Comparison of ENCODE assay signal across 8 cellular contexts in the genomic region with DNA sequence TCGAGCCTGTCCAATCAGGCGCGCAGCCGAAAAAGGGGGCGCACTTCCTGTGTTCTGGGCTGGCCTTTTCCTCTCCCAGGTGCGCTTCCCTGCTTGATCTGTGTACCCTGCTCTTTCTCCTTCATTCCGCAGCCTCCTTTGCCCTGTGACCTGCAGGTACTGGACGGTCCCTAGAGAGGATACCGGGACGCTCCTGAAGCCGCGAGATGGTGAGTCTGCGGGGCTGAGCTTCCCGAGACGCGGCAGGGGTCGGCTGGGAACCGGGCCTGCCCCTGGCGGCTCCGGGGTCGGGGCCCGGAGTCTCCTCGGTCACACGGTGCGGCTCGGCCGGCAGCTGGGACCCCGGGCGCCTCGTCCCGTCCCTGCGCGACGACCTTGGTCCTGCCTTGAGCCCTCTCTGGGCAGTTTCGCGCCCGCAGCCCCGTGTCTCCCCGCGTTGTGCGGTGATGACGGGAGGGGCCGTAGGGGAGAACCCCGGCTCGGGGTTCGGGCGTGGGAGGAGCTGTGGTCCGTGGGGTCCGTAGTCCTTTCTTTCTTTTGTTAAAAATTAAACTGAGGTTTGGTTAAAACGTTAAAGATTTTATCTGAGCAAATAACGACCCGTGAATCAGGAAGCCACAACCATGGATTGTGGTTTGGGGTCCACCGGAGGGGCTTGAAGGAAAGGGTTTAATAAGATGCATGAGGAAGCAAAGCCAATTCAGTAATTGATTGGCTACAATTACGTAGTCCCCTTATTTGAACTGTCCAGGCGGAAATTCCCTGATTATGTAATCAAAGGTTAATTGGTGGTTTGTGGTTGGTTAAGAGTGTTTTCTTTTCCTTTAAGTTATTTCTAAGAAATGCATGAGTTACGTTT.
DNase-seq lines count a peak whose midpoint lies in the region; ATAC-seq and TF ChIP-seq lines count a peak whose summit lies in the region.

No MANE protein-coding gene starts in this region.

- TF ChIP-seq POLR2A in uterus (IDR thresholded peaks at IDR 0.05): peak in 1 of 2 donors; percentile 7

- H3K27me3 ChIP-seq in uterus: no peaks in the 10 kb centered on the region

- DNase-seq in AG08396 (ENCODE audit: low spot score): peak; percentile 81
- DNase-seq in RPMI7951 (ENCODE audit: low read depth): peak; percentile 35
- DNase-seq in activated naive CD4-positive, alpha-beta T cell treated with anti-CD3 and anti-CD28 coated beads for 36 hours: peak; percentile 93
- peak; percentile 88 for DNase-seq in cardiac septum (ENCODE audit: low spot score)
- DNase-seq in progenitor cell of endocrine pancreas (ENCODE audit: low spot score, unreplicated experiment): peak; percentile 82
- DNase-seq in uterus: peak; percentile 81 to 84

- ATAC-seq in GM18861 (IDR thresholded peaks at IDR 0.05; ENCODE audit: unreplicated experiment): peak; percentile 37
- peak; percentile 25 for ATAC-seq in HG03060 (IDR thresholded peaks at IDR 0.05; ENCODE audit: low read depth, unreplicated experiment)

- H3K9me3 ChIP-seq in uterus: no peaks in the 10 kb centered on the region

- intact Hi-C loops in activated naive CD4-positive, alpha-beta T cell treated with anti-CD3 and anti-CD28 coated beads for 36 hours (cut with micrococcal nuclease): loop anchor here (1.0 to 10.0 kb wide), 8 partner anchors 13 to 626 kb away; a partner anchor contains a TSS
- intact Hi-C loops in cardiac septum (cut with DNase I): loop anchor here (10.0 kb wide), 1 partner anchor 196 kb away; a partner anchor contains a TSS
- intact Hi-C loops in uterus (cut with DNase I; ENCODE audit: low total_unique reads): no loop called here

- peak overlapping the region; percentile 17 to 56 for H3K27ac ChIP-seq in uterus

- H3K4me1 ChIP-seq in uterus: no peaks in the 10 kb centered on the region

- peak; percentile 31 for TF ChIP-seq CTCF in progenitor cell of endocrine pancreas (IDR thresholded peaks at IDR 0.05; ENCODE audit: unreplicated experiment)
- no peak for TF ChIP-seq CTCF in uterus (IDR thresholded peaks at IDR 0.05)

- H3K4me1 Mint-ChIP-seq in activated naive CD4-positive, alpha-beta T cell treated with anti-CD3 and anti-CD28 coated beads for 36 hours (ENCODE audit: low read depth): peaks cover 27% of the 10 kb centered on the region
- peaks cover 10% of the 10 kb centered on the region for H3K4me1 Mint-ChIP-seq in progenitor cell of endocrine pancreas (ENCODE audit: low read depth)

- H3K36me3 Mint-ChIP-seq in activated naive CD4-positive, alpha-beta T cell treated with anti-CD3 and anti-CD28 coated beads for 36 hours (ENCODE audit: low read depth): peaks cover 25% of the 10 kb centered on the region
- peaks cover 4% of the 10 kb centered on the region for H3K36me3 Mint-ChIP-seq in progenitor cell of endocrine pancreas (ENCODE audit: insufficient read depth)

- CTCF ChIA-PET in activated naive CD4-positive, alpha-beta T cell treated with anti-CD3 and anti-CD28 coated beads for 36 hours (lab: Charles Lee): interaction anchor here (1.1 kb wide), 1 partner anchor 12 kb away, joined by 4 read pairs; a partner anchor contains a TSS

- no peaks in the 10 kb centered on the region for H3K27me3 Mint-ChIP-seq in activated naive CD4-positive, alpha-beta T cell treated with anti-CD3 and anti-CD28 coated beads for 36 hours (ENCODE audit: low read depth)
- peaks cover 5% of the 10 kb centered on the region for H3K27me3 Mint-ChIP-seq in progenitor cell of endocrine pancreas

- peak overlapping the region; percentile 95 for H3K27ac Mint-ChIP-seq in activated naive CD4-positive, alpha-beta T cell treated with anti-CD3 and anti-CD28 coated beads for 36 hours
- H3K27ac Mint-ChIP-seq in progenitor cell of endocrine pancreas: peak overlapping the region; percentile 91

- H3K4me3 ChIP-seq in uterus: peak overlapping the region; percentile 49 to 86

- H3K36me3 ChIP-seq in uterus: no peaks in the 10 kb centered on the region

- H3K9me3 Mint-ChIP-seq in activated naive CD4-positive, alpha-beta T cell treated with anti-CD3 and anti-CD28 coated beads for 36 hours: no peaks in the 10 kb centered on the region
- no peaks in the 10 kb centered on the region for H3K9me3 Mint-ChIP-seq in progenitor cell of endocrine pancreas (ENCODE audit: low read depth)

- peak overlapping the region; percentile 85 for H3K4me3 Mint-ChIP-seq in activated naive CD4-positive, alpha-beta T cell treated with anti-CD3 and anti-CD28 coated beads for 36 hours
- H3K4me3 Mint-ChIP-seq in progenitor cell of endocrine pancreas (ENCODE audit: low read depth): peak overlapping the region; percentile 91

Comparison
In these comparisons a context has a peak if more than half of its experiments do, and no peak if none do; other contexts are left out.
1. Peak in every context shown above with its lines: DNase-seq, ATAC-seq, H3K4me3 ChIP-seq and H3K27ac ChIP-seq.
2. DNase-seq: peak in every context shown above with its lines; median percentile 93 in activated naive CD4-positive, alpha-beta T cell treated with anti-CD3 and anti-CD28 coated beads for 36 hours; 88 in cardiac septum; 82 in uterus; 82 in progenitor cell of endocrine pancreas; 81 in AG08396; 35 in RPMI7951.